ENCODE assay signal across 1 cellular context in the genomic region with DNA sequence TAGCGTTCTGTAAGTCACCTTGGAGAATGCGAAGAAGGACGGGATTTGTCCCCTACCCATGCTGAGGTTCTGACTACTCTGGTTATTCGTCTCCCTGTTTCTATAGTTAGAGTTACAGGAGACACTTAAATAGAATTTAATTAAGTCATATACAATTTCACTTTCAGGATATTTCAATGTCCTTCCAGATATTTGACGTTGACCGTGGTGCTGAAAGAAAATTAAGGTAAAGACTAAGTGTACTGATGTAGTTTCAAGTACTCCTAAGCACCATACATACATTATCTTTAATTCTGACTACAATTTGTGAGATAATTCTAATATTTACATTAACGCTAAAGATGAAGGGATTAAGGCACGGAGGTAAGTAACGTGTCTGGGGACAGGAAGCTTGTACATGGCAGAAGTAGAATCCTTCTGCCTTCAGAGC.
TF ChIP-seq lines count a peak whose summit lies in the region.

No MANE protein-coding gene starts in this region.

TF ChIP-seq in GM23338, 12 proteins besides CTCF, POLR2A, EP300 and RAD21 (continued from another document):
- TF ChIP-seq, protein P1, sequence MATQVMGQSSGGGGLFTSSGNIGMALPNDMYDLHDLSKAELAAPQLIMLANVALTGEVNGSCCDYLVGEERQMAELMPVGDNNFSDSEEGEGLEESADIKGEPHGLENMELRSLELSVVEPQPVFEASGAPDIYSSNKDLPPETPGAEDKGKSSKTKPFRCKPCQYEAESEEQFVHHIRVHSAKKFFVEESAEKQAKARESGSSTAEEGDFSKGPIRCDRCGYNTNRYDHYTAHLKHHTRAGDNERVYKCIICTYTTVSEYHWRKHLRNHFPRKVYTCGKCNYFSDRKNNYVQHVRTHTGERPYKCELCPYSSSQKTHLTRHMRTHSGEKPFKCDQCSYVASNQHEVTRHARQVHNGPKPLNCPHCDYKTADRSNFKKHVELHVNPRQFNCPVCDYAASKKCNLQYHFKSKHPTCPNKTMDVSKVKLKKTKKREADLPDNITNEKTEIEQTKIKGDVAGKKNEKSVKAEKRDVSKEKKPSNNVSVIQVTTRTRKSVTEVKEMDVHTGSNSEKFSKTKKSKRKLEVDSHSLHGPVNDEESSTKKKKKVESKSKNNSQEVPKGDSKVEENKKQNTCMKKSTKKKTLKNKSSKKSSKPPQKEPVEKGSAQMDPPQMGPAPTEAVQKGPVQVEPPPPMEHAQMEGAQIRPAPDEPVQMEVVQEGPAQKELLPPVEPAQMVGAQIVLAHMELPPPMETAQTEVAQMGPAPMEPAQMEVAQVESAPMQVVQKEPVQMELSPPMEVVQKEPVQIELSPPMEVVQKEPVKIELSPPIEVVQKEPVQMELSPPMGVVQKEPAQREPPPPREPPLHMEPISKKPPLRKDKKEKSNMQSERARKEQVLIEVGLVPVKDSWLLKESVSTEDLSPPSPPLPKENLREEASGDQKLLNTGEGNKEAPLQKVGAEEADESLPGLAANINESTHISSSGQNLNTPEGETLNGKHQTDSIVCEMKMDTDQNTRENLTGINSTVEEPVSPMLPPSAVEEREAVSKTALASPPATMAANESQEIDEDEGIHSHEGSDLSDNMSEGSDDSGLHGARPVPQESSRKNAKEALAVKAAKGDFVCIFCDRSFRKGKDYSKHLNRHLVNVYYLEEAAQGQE (IDR thresholded peaks at IDR 0.05; ENCODE audit: unreplicated experiment) = peak; percentile 18
